Comparison of ENCODE assay signal across 8 cellular contexts in the genomic region with DNA sequence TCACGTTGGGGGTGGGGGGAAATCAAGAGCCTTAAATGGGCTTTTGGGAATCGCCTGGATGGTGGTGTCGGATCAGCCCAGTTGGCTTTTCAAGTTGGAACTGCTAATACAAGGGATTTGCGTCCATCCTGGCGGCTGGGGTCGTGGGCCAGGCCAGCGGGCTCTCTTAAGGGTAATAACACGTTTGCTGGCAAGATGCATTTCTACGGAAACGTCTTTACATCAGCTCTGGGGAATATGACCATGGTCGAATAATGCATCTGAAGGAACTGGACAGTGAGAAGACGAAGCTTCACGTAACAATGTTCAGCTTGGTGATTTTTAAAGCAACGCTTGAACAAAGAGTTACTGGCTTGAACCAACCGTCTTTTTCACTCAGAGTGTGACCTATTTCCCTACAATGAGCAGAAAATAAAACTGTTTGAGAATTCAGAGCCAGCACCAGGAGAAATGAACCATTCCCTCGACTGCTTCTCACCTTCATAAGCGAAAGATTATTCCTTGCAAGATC. TPM values are rescaled to one million over a fixed set of nuclear protein-coding genes. Genes with fewer than 3 reads are reported as not detected.
DNase-seq lines count a peak whose midpoint lies in the region; ATAC-seq and TF ChIP-seq lines count a peak whose summit lies in the region.

No MANE protein-coding gene starts in this region.

- H3K27me3 ChIP-seq in Peyer's patch (no peaks in the 10 kb centered on the region), muscle layer of duodenum (ENCODE audit: low read depth, low read length) (no peaks in the 10 kb centered on the region)

- TF ChIP-seq POLR2A in Peyer's patch (IDR thresholded peaks at IDR 0.05) = no peak

- ATAC-seq in GM18519 (IDR thresholded peaks at IDR 0.05; ENCODE audit: low FRiP score, unreplicated experiment) (no peak), HG02852 (IDR thresholded peaks at IDR 0.05; ENCODE audit: unreplicated experiment) (no peak), HG02610 (IDR thresholded peaks at IDR 0.05; ENCODE audit: unreplicated experiment) (no peak)

- H3K36me3 ChIP-seq in Peyer's patch (no peaks in the 10 kb centered on the region), muscle layer of duodenum (ENCODE audit: control insufficient read depth in 1 of 2, insufficient read depth in 2 of 2, low read length in 2 of 2) (peaks cover 0 to 14% of the 10 kb centered on the region in 2 donors)

- TF ChIP-seq CTCF in Peyer's patch (IDR thresholded peaks at IDR 0.05) = no peak
- TF ChIP-seq CTCF in epithelial cell of proximal tubule (conservative IDR thresholded peaks at IDR 0.05; ENCODE audit: low read depth, low read length) = no peak

- H3K27me3 Mint-ChIP-seq in activated CD4-positive, alpha-beta memory T cell treated with anti-CD3 and anti-CD28 coated beads for 36 hours = peaks cover 34% of the 10 kb centered on the region
- peaks cover 35% of the 10 kb centered on the region for H3K27me3 Mint-ChIP-seq in activated CD4-positive, alpha-beta memory T cell treated with anti-CD3 and anti-CD28 coated beads, Interleukin-2, amount 10 ng/mL, durations not matched to agents 7 days and 5 days

- no peak for DNase-seq in activated CD4-positive, alpha-beta memory T cell treated with anti-CD3 and anti-CD28 coated beads for 36 hours
- no peak for DNase-seq in activated CD4-positive, alpha-beta memory T cell treated with anti-CD3 and anti-CD28 coated beads, Interleukin-2, amount 10 ng/mL, durations not matched to agents 7 days and 5 days
- DNase-seq in Peyer's patch (peak; percentile 31 to 62 (median 59)), epithelial cell of proximal tubule (ENCODE audit: low read depth) (no peak)

- peak overlapping the region; percentile 34 for H3K4me3 Mint-ChIP-seq in activated CD4-positive, alpha-beta memory T cell treated with anti-CD3 and anti-CD28 coated beads for 36 hours
- no peak overlapping the region for H3K4me3 Mint-ChIP-seq in activated CD4-positive, alpha-beta memory T cell treated with anti-CD3 and anti-CD28 coated beads, Interleukin-2, amount 10 ng/mL, durations not matched to agents 7 days and 5 days

- H3K4me1 ChIP-seq in Peyer's patch (peaks cover 0 to 9% (median 0%) of the 10 kb centered on the region in 4 donors), muscle layer of duodenum (ENCODE audit: control insufficient read depth in 1 of 2, insufficient read depth in 2 of 2, low read length in 2 of 2) (no peaks in the 10 kb centered on the region)

- peak overlapping the region; percentile 58 to 83 (median 79) for H3K4me3 ChIP-seq in Peyer's patch
- peak overlapping the region; percentile 90 for H3K4me3 ChIP-seq in epithelial cell of proximal tubule (ENCODE audit: low read depth, low read length)
- peak overlapping the region; percentile 93 to 99 for H3K4me3 ChIP-seq in muscle layer of duodenum (ENCODE audit: low read depth in 1 of 2, low read length in 2 of 2)

- no peaks in the 10 kb centered on the region for H3K9me3 Mint-ChIP-seq in activated CD4-positive, alpha-beta memory T cell treated with anti-CD3 and anti-CD28 coated beads for 36 hours
- H3K9me3 Mint-ChIP-seq in activated CD4-positive, alpha-beta memory T cell treated with anti-CD3 and anti-CD28 coated beads, Interleukin-2, amount 10 ng/mL, durations not matched to agents 7 days and 5 days = no peaks in the 10 kb centered on the region

- H3K9me3 ChIP-seq in Peyer's patch (no peaks in the 10 kb centered on the region), muscle layer of duodenum (ENCODE audit: control insufficient read depth in 1 of 2, low read length in 2 of 2) (no peaks in the 10 kb centered on the region)

- H3K4me1 Mint-ChIP-seq in activated CD4-positive, alpha-beta memory T cell treated with anti-CD3 and anti-CD28 coated beads for 36 hours (ENCODE audit: low read depth) = peaks cover 14% of the 10 kb centered on the region
- peaks cover 18% of the 10 kb centered on the region for H3K4me1 Mint-ChIP-seq in activated CD4-positive, alpha-beta memory T cell treated with anti-CD3 and anti-CD28 coated beads, Interleukin-2, amount 10 ng/mL, durations not matched to agents 7 days and 5 days

- intact Hi-C loops in activated CD4-positive, alpha-beta memory T cell treated with anti-CD3 and anti-CD28 coated beads for 36 hours (cut with micrococcal nuclease) = loop anchor here (5.0 kb wide), 3 partner anchors 163 to 1673 kb away; no protein-coding TSS in a partner anchor

- CTCF ChIA-PET in activated CD4-positive, alpha-beta memory T cell treated with anti-CD3 and anti-CD28 coated beads for 36 hours (lab: Charles Lee) = no interaction called here
- CTCF ChIA-PET in activated CD4-positive, alpha-beta memory T cell treated with anti-CD3 and anti-CD28 coated beads, Interleukin-2, amount 10 ng/mL, durations not matched to agents 7 days and 5 days (lab: Charles Lee) = interaction anchor here (0.6 to 1.6 kb wide), 3 partner anchors 544 to 1359 kb away, joined by 3 read pairs; no protein-coding TSS in a partner anchor

- peak overlapping the region; percentile 89 to 98 (median 95) for H3K27ac ChIP-seq in Peyer's patch
- peak overlapping the region; percentile 68 for H3K27ac ChIP-seq in muscle layer of duodenum (ENCODE audit: low read length)

- H3K36me3 Mint-ChIP-seq in activated CD4-positive, alpha-beta memory T cell treated with anti-CD3 and anti-CD28 coated beads for 36 hours = no peaks in the 10 kb centered on the region
- H3K36me3 Mint-ChIP-seq in activated CD4-positive, alpha-beta memory T cell treated with anti-CD3 and anti-CD28 coated beads, Interleukin-2, amount 10 ng/mL, durations not matched to agents 7 days and 5 days (ENCODE audit: low read depth) = no peaks in the 10 kb centered on the region

- H3K27ac Mint-ChIP-seq in activated CD4-positive, alpha-beta memory T cell treated with anti-CD3 and anti-CD28 coated beads for 36 hours = no peak overlapping the region
- no peak overlapping the region for H3K27ac Mint-ChIP-seq in activated CD4-positive, alpha-beta memory T cell treated with anti-CD3 and anti-CD28 coated beads, Interleukin-2, amount 10 ng/mL, durations not matched to agents 7 days and 5 days

- POLR2A ChIA-PET in activated CD4-positive, alpha-beta memory T cell treated with anti-CD3 and anti-CD28 coated beads for 36 hours (lab: Charles Lee) = interaction anchor here (0.8 kb wide), 1 partner anchor 225 kb away, joined by 3 read pairs; no protein-coding TSS in a partner anchor
- POLR2A ChIA-PET in activated CD4-positive, alpha-beta memory T cell treated with anti-CD3 and anti-CD28 coated beads, Interleukin-2, amount 10 ng/mL, durations not matched to agents 7 days and 5 days (lab: Charles Lee) = no interaction called here

RNA-seq across cellular contexts. Expression of a gene that starts 1.6 kb away (rescaled TPM):
- under 1 TPM; 0.07 to 0.15 TPM for total RNA-seq in activated CD4-positive, alpha-beta memory T cell treated with anti-CD3 and anti-CD28 coated beads for 36 hours
- under 1 TPM in 1 of 2 experiments, not detected in 1; 0.05 TPM for total RNA-seq in activated CD4-positive, alpha-beta memory T cell treated with anti-CD3 and anti-CD28 coated beads, Interleukin-2, amount 10 ng/mL, durations not matched to agents 7 days and 5 days
- 10 to 100 TPM; 33.7 to 42.9 (median 36.7) TPM for total RNA-seq in Peyer's patch
- total RNA-seq in epithelial cell of proximal tubule = 133 and 177 TPM in 2 replicates

Comparison
In these comparisons a context has a peak if more than half of its experiments do, and no peak if none do; other contexts are left out.
1. DNase-seq: peak in Peyer's patch (3 of 3); none in activated CD4-positive, alpha-beta memory T cell treated with anti-CD3 and anti-CD28 coated beads for 36 hours (single experiment), activated CD4-positive, alpha-beta memory T cell treated with anti-CD3 and anti-CD28 coated beads, Interleukin-2, amount 10 ng/mL, durations not matched to agents 7 days and 5 days (single experiment) and epithelial cell of proximal tubule (single experiment).
2. RNA of a gene that starts 1.6 kb away (total RNA-seq): 133 to 177 TPM in epithelial cell of proximal tubule and 33.7 to 42.9 TPM in Peyer's patch; 0.07 to 0.15 TPM in activated CD4-positive, alpha-beta memory T cell treated with anti-CD3 and anti-CD28 coated beads for 36 hours and 0.05 TPM in activated CD4-positive, alpha-beta memory T cell treated with anti-CD3 and anti-CD28 coated beads, Interleukin-2, amount 10 ng/mL, durations not matched to agents 7 days and 5 days; every median in the first group is over 10 times any median in the second.
3. Peak in every context shown above with its lines, with median percentiles within 50 percentile points of each other: H3K4me3 ChIP-seq.